20 cellular contexts compared by ENCODE assay signal in the genomic region with DNA sequence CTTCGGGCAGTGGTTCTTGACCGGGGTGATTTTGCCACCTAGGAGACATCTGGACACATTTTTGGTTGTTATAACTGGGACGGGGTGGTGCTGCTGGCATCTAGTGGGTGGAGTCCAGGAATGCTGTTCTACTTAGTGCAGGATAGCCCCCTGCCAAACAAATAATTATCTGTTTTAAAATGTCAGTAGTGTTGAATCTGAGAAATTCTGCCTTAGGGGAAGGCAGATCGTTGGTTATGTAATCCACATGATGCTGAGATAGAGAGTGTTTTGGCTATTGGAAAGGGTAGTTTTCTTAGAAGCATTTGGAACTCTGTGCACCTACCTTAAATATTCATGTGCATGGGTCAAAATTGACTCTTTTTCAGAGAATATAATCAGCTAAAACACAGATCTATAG.
DNase-seq lines count a peak whose midpoint lies in the region; ATAC-seq and TF ChIP-seq lines count a peak whose summit lies in the region.
"Had no signal": no experiment of that assay in that cellular context is flagged by ENCODE, and none has a peak within 500 bp of the region (broad histone marks: within the 10 kb centered on the region; RNA-seq: fewer than 3 reads in every experiment).

No MANE protein-coding gene starts in this region.

- intact Hi-C loops in heart right ventricle (cut with DNase I) (loop anchor here in 1 of 10 donors (5.0 kb wide), 1 partner anchor 163 kb away; no protein-coding TSS in a partner anchor), Right ventricle myocardium inferior (cut with DNase I) (loop anchor here (2.0 to 5.0 kb wide), 3 partner anchors 21 to 333 kb away; a partner anchor contains a TSS), tibial artery (cut with DNase I; ENCODE audit: low total_unique reads) (loop anchor here (10.0 kb wide), 1 partner anchor 65 kb away; no protein-coding TSS in a partner anchor)

- H4K91ac ChIP-seq in mesenchymal stem cell (ENCODE audit: low read length): no peak overlapping the region

- H3K4me3 Mint-ChIP-seq in activated CD4-positive, alpha-beta T cell treated with anti-CD3 and anti-CD28 coated beads, Interleukin-2, amount 10 ng/mL, durations not matched to agents 7 days and 5 days: no peak overlapping the region
- H3K4me3 Mint-ChIP-seq: CD4-positive, alpha-beta memory T cell had no signal

- WGBS in heart right ventricle, 2 donors: 39 to 61% methylated on average over 4 of the region's 4 CpGs
- WGBS in mesenchymal stem cell: 89% methylated on average over 4 of the region's 4 CpGs

- POLR2A ChIA-PET in activated CD4-positive, alpha-beta T cell treated with anti-CD3 and anti-CD28 coated beads, Interleukin-2, amount 10 ng/mL, durations not matched to agents 7 days and 5 days (lab: Charles Lee): no interaction called here

- peaks cover 1% of the 10 kb centered on the region for H3K27me3 Mint-ChIP-seq in activated CD4-positive, alpha-beta T cell treated with anti-CD3 and anti-CD28 coated beads, Interleukin-2, amount 10 ng/mL, durations not matched to agents 7 days and 5 days

- no peak overlapping the region for H3K9ac ChIP-seq in mesenchymal stem cell (ENCODE audit: low read length)

- H3K27me3 ChIP-seq in heart right ventricle (no peaks in the 10 kb centered on the region), mesenchymal stem cell (ENCODE audit: control insufficient read depth in 1 of 2, insufficient read depth in 1 of 2, low read length in 2 of 2) (no peaks in the 10 kb centered on the region), tibial artery (no peaks in the 10 kb centered on the region)
- H3K27me3 ChIP-seq: MG63 had no signal

- peak overlapping the region; percentile 4 for H2AK5ac ChIP-seq in mesenchymal stem cell (ENCODE audit: low read length, severe bottlenecking)

- H3K36me3 Mint-ChIP-seq in activated CD4-positive, alpha-beta T cell treated with anti-CD3 and anti-CD28 coated beads, Interleukin-2, amount 10 ng/mL, durations not matched to agents 7 days and 5 days (ENCODE audit: low read depth): no peaks in the 10 kb centered on the region
- H3K36me3 Mint-ChIP-seq: CD4-positive, alpha-beta memory T cell had no signal

- no peak overlapping the region for H3K27ac Mint-ChIP-seq in activated CD4-positive, alpha-beta T cell treated with anti-CD3 and anti-CD28 coated beads, Interleukin-2, amount 10 ng/mL, durations not matched to agents 7 days and 5 days
- H3K27ac Mint-ChIP-seq: CD4-positive, alpha-beta memory T cell had no signal

- in situ Hi-C loops in SK-MEL-5 (cut with HindIII; ENCODE audit: low pct_unique_long_range_greater_than_20kb, low sequenced_read_pairs): no loop called here

- H3K36me3 ChIP-seq in heart right ventricle: no peaks in the 10 kb centered on the region
- peaks cover 0 to 13% of the 10 kb centered on the region in 2 experiments for H3K36me3 ChIP-seq in mesenchymal stem cell (ENCODE audit: control insufficient read depth in 1 of 2, insufficient read depth in 2 of 2, low read depth in 1 of 2, low read length in 2 of 2)
- peaks cover 0 to 5% (median 5%) of the 10 kb centered on the region in 3 donors for H3K36me3 ChIP-seq in tibial artery
- H3K36me3 ChIP-seq: MG63 had no signal

- H3K23ac ChIP-seq in mesenchymal stem cell (ENCODE audit: low read length in 2 of 2): no peak overlapping the region

- CTCF ChIA-PET in activated CD4-positive, alpha-beta T cell treated with anti-CD3 and anti-CD28 coated beads, Interleukin-2, amount 10 ng/mL, durations not matched to agents 7 days and 5 days (lab: Charles Lee): no interaction called here

- DNase-seq in heart right ventricle (no peak), Right ventricle myocardium inferior (ENCODE audit: missing footprints) (no peak), SK-MEL-5 (ENCODE audit: low read depth, low spot score) (peak; percentile 42), mesenchymal stem cell (no peak), tibial artery (no peak), MV-4-11 (lab: John Stamatoyannopoulos, UW) (no peak)
- no peak for DNase-seq in activated CD4-positive, alpha-beta T cell treated with anti-CD3 and anti-CD28 coated beads, Interleukin-2, amount 10 ng/mL, durations not matched to agents 7 days and 5 days
- DNase-seq in activated CD4-positive, alpha-beta T cell treated with anti-CD3 and anti-CD28 coated beads for 48 hours: no peak
- DNase-seq: C1 segment of cervical spinal cord; CD4-positive, alpha-beta memory T cell; COR-L47; DMS53; GM23248; H7; KG1; MG63; NCI-H2029 treated with DMSO at 0.1 percent for 48 hours; NCI-H69 had no signal

- no peak for TF ChIP-seq CTCF in heart right ventricle (IDR thresholded peaks at IDR 0.05)
- TF ChIP-seq CTCF in tibial artery (IDR thresholded peaks at IDR 0.05): no peak

- no peaks in the 10 kb centered on the region for H3K4me1 Mint-ChIP-seq in activated CD4-positive, alpha-beta T cell treated with anti-CD3 and anti-CD28 coated beads, Interleukin-2, amount 10 ng/mL, durations not matched to agents 7 days and 5 days
- H3K4me1 Mint-ChIP-seq: CD4-positive, alpha-beta memory T cell had no signal

- H3K79me1 ChIP-seq in mesenchymal stem cell (replicated peaks; ENCODE audit: low read length, poor library complexity, severe bottlenecking): peaks cover 9% of the 10 kb centered on the region

- H3K27ac ChIP-seq in heart right ventricle: peak overlapping the region; percentile 45 to 90 (median 81)
- no peak overlapping the region for H3K27ac ChIP-seq in mesenchymal stem cell (ENCODE audit: low read length, poor library complexity, severe bottlenecking)
- H3K27ac ChIP-seq in tibial artery: peak overlapping the region; percentile 86 to 88

- H4K8ac ChIP-seq in mesenchymal stem cell (ENCODE audit: low read length): no peak overlapping the region

- H3K9me3 ChIP-seq in heart right ventricle: no peaks in the 10 kb centered on the region
- no peaks in the 10 kb centered on the region for H3K9me3 ChIP-seq in mesenchymal stem cell (ENCODE audit: control insufficient read depth, low read length)
- H3K9me3 ChIP-seq in tibial artery: no peaks in the 10 kb centered on the region
- H3K9me3 ChIP-seq: MG63 had no signal

- ATAC-seq in heart right ventricle (peak in 2 of 8 donors; percentile 9 to 25), Right ventricle myocardium inferior (no peak)
- ATAC-seq: Panc1, SK-N-SH treated with all-trans-retinoic acid at 6 μM for 48 hours had no signal

- no peak overlapping the region for H2BK5ac ChIP-seq in mesenchymal stem cell (ENCODE audit: low read depth, low read length, poor library complexity, severe bottlenecking)

- no peaks in the 10 kb centered on the region for H3K9me3 Mint-ChIP-seq in activated CD4-positive, alpha-beta T cell treated with anti-CD3 and anti-CD28 coated beads, Interleukin-2, amount 10 ng/mL, durations not matched to agents 7 days and 5 days

- no peak overlapping the region for H2BK12ac ChIP-seq in mesenchymal stem cell (ENCODE audit: low read length in 2 of 2)

- H3K14ac ChIP-seq in mesenchymal stem cell (ENCODE audit: low read length in 2 of 2): no peak overlapping the region

- no peak overlapping the region for H3K4me2 ChIP-seq in mesenchymal stem cell (ENCODE audit: low read length, poor library complexity, severe bottlenecking)

- H2BK120ac ChIP-seq in mesenchymal stem cell (ENCODE audit: low read depth, low read length): no peak overlapping the region

- no peak overlapping the region for H2AFZ ChIP-seq in mesenchymal stem cell (ENCODE audit: low read depth, low read length)

- H2BK15ac ChIP-seq in mesenchymal stem cell (ENCODE audit: low read depth, poor library complexity, severe bottlenecking): no peak overlapping the region

- H3K4me1 ChIP-seq in heart right ventricle (peaks cover 2 to 85% (median 52%) of the 10 kb centered on the region in 9 donors), mesenchymal stem cell (ENCODE audit: control insufficient read depth, insufficient read depth, low read depth, low read length) (peaks cover 11% of the 10 kb centered on the region), tibial artery (peaks cover 0 to 36% (median 14%) of the 10 kb centered on the region in 4 donors)

- H3K4ac ChIP-seq in mesenchymal stem cell (ENCODE audit: low read depth in 1 of 2, low read length in 2 of 2): no peak overlapping the region

- no peak overlapping the region for H3K4me3 ChIP-seq in heart right ventricle
- no peak overlapping the region for H3K4me3 ChIP-seq in mesenchymal stem cell (ENCODE audit: insufficient read depth in 1 of 2, low read depth in 1 of 2, low read length in 2 of 2)
- no peak overlapping the region for H3K4me3 ChIP-seq in tibial artery
- H3K4me3 ChIP-seq: MG63 had no signal

- H3K18ac ChIP-seq in mesenchymal stem cell (ENCODE audit: low read depth in 1 of 2, low read length in 2 of 2): no peak overlapping the region
